In the genomic region with DNA sequence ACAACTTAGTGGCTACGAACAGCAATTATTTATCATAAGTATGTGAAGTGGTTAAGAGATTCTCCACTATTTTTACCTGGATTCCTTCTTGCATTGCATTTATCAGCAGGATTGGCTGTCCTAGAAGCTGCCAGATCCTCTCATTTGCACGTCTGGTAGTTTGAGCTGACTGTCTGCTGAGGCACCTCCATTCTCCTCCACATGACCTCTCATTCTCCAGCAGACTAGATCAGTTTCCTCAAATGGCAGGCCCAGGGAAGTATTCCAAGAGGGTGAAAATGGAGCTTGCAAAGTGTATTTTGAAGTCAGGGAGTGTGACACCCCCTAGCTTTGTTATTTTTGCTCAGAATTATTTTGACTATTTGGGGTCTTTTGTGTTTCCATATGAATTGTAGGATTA, we compare ENCODE assay signal across 24 cellular contexts.
A peak's percentile ranks its signal among the peaks of the same experiment; 100 is the strongest.
DNase-seq lines count a peak whose midpoint lies in the region; ATAC-seq and TF ChIP-seq lines count a peak whose summit lies in the region.
"Had no signal": no experiment of that assay in that cellular context is flagged by ENCODE, and none has a peak within 500 bp of the region (broad histone marks: within the 10 kb centered on the region; RNA-seq: fewer than 3 reads in every experiment).

No MANE protein-coding gene starts in this region.

- H3K27me3 ChIP-seq in OCI-LY1 (ENCODE audit: insufficient read depth, low read length) (no peaks in the 10 kb centered on the region), right cardiac atrium (ENCODE audit: control insufficient read depth, insufficient read depth) (no peaks in the 10 kb centered on the region), psoas muscle (ENCODE audit: insufficient read depth in 3 of 3, low read length in 2 of 3) (no peaks in the 10 kb centered on the region)
- H3K27me3 ChIP-seq: BLaER1 treated with 17β-estradiol and CSF1 and Interleukin-3, amounts not matched to agents 10 nM and 100 nM; Peyer's patch had no signal

- TF ChIP-seq CTCF in OCI-LY1 (IDR thresholded peaks at IDR 0.05; ENCODE audit: low read length) (no peak), psoas muscle (IDR thresholded peaks at IDR 0.05) (no peak)

- 38% methylated on average over 2 of the region's 2 CpGs for WGBS in right cardiac atrium
- WGBS in psoas muscle, 3 donors, result 17 to 43% (median 19%) methylated on average over 2 of the region's 2 CpGs

- no peaks in the 10 kb centered on the region for H3F3A ChIP-seq in OCI-LY1 (ENCODE audit: insufficient read depth, low read length)

- H3K4me1 ChIP-seq in OCI-LY1 (ENCODE audit: insufficient read depth, low read length, severe bottlenecking) (peaks cover 34% of the 10 kb centered on the region), right cardiac atrium (ENCODE audit: control insufficient read depth, insufficient read depth, low read length) (no peaks in the 10 kb centered on the region), psoas muscle (peaks cover 21% of the 10 kb centered on the region)
- H3K4me1 ChIP-seq: BLaER1 treated with 17β-estradiol and CSF1 and Interleukin-3, amounts not matched to agents 10 nM and 100 nM; Caco-2; HAP-1; Peyer's patch had no signal

- no peak for DNase-seq in caudate nucleus (lab: John Stamatoyannopoulos, UW)
- DNase-seq in right cardiac atrium, result no peak
- DNase-seq in psoas muscle, result no peak
- DNase-seq in activated CD4-positive, CD25-positive, alpha-beta regulatory T cell (lab: John Stamatoyannopoulos, UW), result no peak
- no peak for DNase-seq in HK-2 (ENCODE audit: unreplicated experiment)
- DNase-seq: ACHN; Caco-2; CD4-positive, alpha-beta memory T cell; DMS 273 treated with DMSO at 0.1 percent for 48 hours; DND-41; MV-4-11; NCI-H1105 treated with DMSO at 0.1 percent for 48 hours; NCI-H2029 treated with DMSO at 0.1 percent for 48 hours; NCI-H2171 treated with DMSO at 0.1 percent for 48 hours; NCI-H524 treated with DMSO at 0.1 percent for 48 hours; NCI-H82; Peyer's patch had no signal

- no peaks in the 10 kb centered on the region for H3K36me3 ChIP-seq in OCI-LY1 (ENCODE audit: insufficient read depth, low read length)
- H3K36me3 ChIP-seq in psoas muscle (ENCODE audit: insufficient read depth in 1 of 2, low read depth in 1 of 2), result no peaks in the 10 kb centered on the region
- H3K36me3 ChIP-seq: BLaER1 treated with 17β-estradiol and CSF1 and Interleukin-3, amounts not matched to agents 10 nM and 100 nM; HAP-1; Peyer's patch had no signal

- H3K9ac ChIP-seq in OCI-LY1 (ENCODE audit: low read length), result no peak overlapping the region
- H3K9ac ChIP-seq: BLaER1 treated with 17β-estradiol and CSF1 and Interleukin-3, amounts not matched to agents 10 nM and 100 nM; KMS-11 had no signal

- H3K4me2 ChIP-seq in OCI-LY1 (ENCODE audit: low read length), result no peak overlapping the region
- H3K4me2 ChIP-seq: BLaER1 treated with 17β-estradiol and CSF1 and Interleukin-3, amounts not matched to agents 10 nM and 100 nM; GM23338; KMS-11 had no signal

- intact Hi-C loops in right cardiac atrium (cut with DNase I) (no loop called here), psoas muscle (cut with DNase I) (loop anchor here (10.0 kb wide), 2 partner anchors 63 to 843 kb away; no protein-coding TSS in a partner anchor)

- ATAC-seq in right cardiac atrium (peak; percentile 58 to 74), psoas muscle (peak; percentile 74 to 94 (median 89)), HG03439 (IDR thresholded peaks at IDR 0.05; ENCODE audit: unreplicated experiment) (no peak)
- ATAC-seq: GM12878, GM23338 had no signal

- H3K9me2 ChIP-seq in OCI-LY1 (ENCODE audit: low read depth, low read length), result no peaks in the 10 kb centered on the region

- H3K79me2 ChIP-seq in OCI-LY1 (ENCODE audit: insufficient read depth, low read length), result no peaks in the 10 kb centered on the region

- H2AFZ ChIP-seq in OCI-LY1 (ENCODE audit: low read length), result peak overlapping the region; percentile 16; the same call in 1 of the 2 replicates
- H2AFZ ChIP-seq: GM23338 had no signal

- H3K4me3 ChIP-seq in OCI-LY1 (ENCODE audit: low read depth, low read length, poor library complexity, severe bottlenecking) (no peak overlapping the region), right cardiac atrium (ENCODE audit: low read length) (no peak overlapping the region), psoas muscle (peak overlapping the region; percentile 12)
- H3K4me3 ChIP-seq: BLaER1 treated with 17β-estradiol and CSF1 and Interleukin-3, amounts not matched to agents 10 nM and 100 nM; GM12878; GM23338; HAP-1; Peyer's patch had no signal

- H3K9me3 ChIP-seq in OCI-LY1 (ENCODE audit: low read length) (no peaks in the 10 kb centered on the region), right cardiac atrium (ENCODE audit: control insufficient read depth, low read length) (no peaks in the 10 kb centered on the region), psoas muscle (no peaks in the 10 kb centered on the region)
- H3K9me3 ChIP-seq: BLaER1 treated with 17β-estradiol and CSF1 and Interleukin-3, amounts not matched to agents 10 nM and 100 nM; Caco-2; HAP-1; Peyer's patch had no signal

- H3K27ac ChIP-seq in OCI-LY1 (ENCODE audit: low read depth, low read length, poor library complexity, severe bottlenecking) (no peak overlapping the region), caudate nucleus (ENCODE audit: low read depth, low read length) (peak overlapping the region; percentile 5), right cardiac atrium (ENCODE audit: low read length) (no peak overlapping the region), psoas muscle (peak overlapping the region; percentile 54)
- H3K27ac ChIP-seq: BLaER1 treated with 17β-estradiol and CSF1 and Interleukin-3, amounts not matched to agents 10 nM and 100 nM; KMS-11; Peyer's patch had no signal

- no peaks in the 10 kb centered on the region for H4K20me1 ChIP-seq in OCI-LY1 (ENCODE audit: insufficient read depth, low read length)
- H4K20me1 ChIP-seq: BLaER1 treated with 17β-estradiol and CSF1 and Interleukin-3, amounts not matched to agents 10 nM and 100 nM had no signal

Comparison
In these comparisons a context has a peak if more than half of its experiments do, and no peak if none do; other contexts are left out.
1. H3K27ac ChIP-seq: peak in caudate nucleus (single experiment) and psoas muscle (single experiment); none in OCI-LY1 (single experiment) and right cardiac atrium (single experiment).
2. intact Hi-C loops: an anchor here in psoas muscle (10.0 kb wide); none called in right cardiac atrium.